Comparison of ENCODE assay signal across 1 cellular context in the genomic region with DNA sequence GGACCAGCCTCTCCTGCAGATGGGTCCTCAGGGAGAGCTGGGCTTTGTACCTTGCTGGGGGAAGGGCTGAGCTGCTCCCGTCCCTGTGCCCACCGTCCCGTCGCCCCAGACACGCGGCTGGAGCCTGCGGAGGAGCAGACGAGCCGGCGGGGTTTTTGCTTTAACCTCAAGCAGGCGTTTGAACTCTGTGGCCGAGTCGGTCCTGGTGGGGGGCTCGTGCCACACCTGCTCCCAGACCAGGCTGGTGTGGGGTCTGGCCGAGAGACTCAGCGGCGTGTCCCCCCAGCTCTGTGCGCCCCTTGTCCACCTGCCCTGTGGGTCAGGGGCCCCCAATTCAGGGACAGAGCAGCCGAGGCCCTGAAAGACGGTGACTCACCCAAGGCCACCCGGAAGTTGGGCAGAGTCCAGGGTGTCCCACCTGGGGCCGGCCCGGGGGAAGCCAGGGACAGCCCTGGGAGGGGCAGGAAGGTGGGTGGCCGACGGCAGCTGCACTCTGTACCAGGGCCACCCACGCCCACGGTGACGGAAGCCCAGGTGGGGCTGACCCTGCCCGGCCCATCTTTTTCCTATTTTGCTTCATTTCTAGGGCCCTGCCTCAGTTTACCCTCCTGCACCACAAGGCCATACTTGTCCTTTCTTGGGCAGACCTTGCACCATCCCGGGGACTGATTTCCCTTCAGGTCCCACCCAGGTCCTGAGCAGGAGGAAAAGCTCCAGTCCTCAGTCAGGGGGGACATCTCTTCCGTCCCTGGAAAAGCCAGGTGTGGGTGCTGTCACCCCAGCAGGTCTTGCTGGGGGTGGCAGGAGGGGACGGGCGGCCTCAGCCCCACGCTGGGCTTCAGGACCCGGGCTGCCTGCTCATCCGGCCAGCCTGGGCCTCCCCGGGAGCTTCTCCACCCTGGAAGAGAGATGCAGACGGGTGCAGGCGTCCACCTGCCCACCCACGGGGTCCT.
A peak's percentile ranks its signal among the peaks of the same experiment; 100 is the strongest.
TF ChIP-seq lines count a peak whose summit lies in the region.

No MANE protein-coding gene starts in this region.

TF ChIP-seq in HepG2, 621 proteins besides CTCF, POLR2A, EP300 and RAD21 (continued from another document and continues in another):
- TF ChIP-seq ZNF12 (CRISPR knock-in tag; IDR thresholded peaks at IDR 0.05), result 0 out of 2 replicates have a peak, but pooled peaks have one; percentile 29
- TF ChIP-seq ELF3 (CRISPR knock-in tag; IDR thresholded peaks at IDR 0.05), result peak; percentile 99
- peak; percentile 84; the same call in 1 of the 2 replicates for TF ChIP-seq NFKBIZ (CRISPR knock-in tag; IDR thresholded peaks at IDR 0.05)
- peak; percentile 86 for TF ChIP-seq SALL1 (CRISPR knock-in tag; IDR thresholded peaks at IDR 0.05)
- TF ChIP-seq, protein P1, sequence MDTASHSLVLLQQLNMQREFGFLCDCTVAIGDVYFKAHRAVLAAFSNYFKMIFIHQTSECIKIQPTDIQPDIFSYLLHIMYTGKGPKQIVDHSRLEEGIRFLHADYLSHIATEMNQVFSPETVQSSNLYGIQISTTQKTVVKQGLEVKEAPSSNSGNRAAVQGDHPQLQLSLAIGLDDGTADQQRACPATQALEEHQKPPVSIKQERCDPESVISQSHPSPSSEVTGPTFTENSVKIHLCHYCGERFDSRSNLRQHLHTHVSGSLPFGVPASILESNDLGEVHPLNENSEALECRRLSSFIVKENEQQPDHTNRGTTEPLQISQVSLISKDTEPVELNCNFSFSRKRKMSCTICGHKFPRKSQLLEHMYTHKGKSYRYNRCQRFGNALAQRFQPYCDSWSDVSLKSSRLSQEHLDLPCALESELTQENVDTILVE (CRISPR knock-in tag; IDR thresholded peaks at IDR 0.05), result peak; percentile 83; the same call in 1 of the 2 replicates
- TF ChIP-seq, protein P2, sequence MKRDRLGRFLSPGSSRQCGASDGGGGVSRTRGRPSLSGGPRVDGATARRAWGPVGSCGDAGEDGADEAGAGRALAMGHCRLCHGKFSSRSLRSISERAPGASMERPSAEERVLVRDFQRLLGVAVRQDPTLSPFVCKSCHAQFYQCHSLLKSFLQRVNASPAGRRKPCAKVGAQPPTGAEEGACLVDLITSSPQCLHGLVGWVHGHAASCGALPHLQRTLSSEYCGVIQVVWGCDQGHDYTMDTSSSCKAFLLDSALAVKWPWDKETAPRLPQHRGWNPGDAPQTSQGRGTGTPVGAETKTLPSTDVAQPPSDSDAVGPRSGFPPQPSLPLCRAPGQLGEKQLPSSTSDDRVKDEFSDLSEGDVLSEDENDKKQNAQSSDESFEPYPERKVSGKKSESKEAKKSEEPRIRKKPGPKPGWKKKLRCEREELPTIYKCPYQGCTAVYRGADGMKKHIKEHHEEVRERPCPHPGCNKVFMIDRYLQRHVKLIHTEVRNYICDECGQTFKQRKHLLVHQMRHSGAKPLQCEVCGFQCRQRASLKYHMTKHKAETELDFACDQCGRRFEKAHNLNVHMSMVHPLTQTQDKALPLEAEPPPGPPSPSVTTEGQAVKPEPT (CRISPR knock-in tag; IDR thresholded peaks at IDR 0.05; ENCODE audit: low read depth), result peak; percentile 71
- 0 out of 2 replicates have a peak, but pooled peaks have one; percentile 45 for TF ChIP-seq ZNF292 (CRISPR knock-in tag; IDR thresholded peaks at IDR 0.05; ENCODE audit: borderline replicate concordance, low read depth)
- TF ChIP-seq ELF4 (CRISPR knock-in tag; IDR thresholded peaks at IDR 0.05; ENCODE audit: borderline replicate concordance), result peak; percentile 72; the same call in 1 of the 2 replicates
- peak; percentile 91 for TF ChIP-seq KDM6A (CRISPR knock-in tag; IDR thresholded peaks at IDR 0.05; ENCODE audit: low read depth)
- TF ChIP-seq ZSCAN21 (CRISPR knock-in tag; IDR thresholded peaks at IDR 0.05; ENCODE audit: borderline replicate concordance), result peak; percentile 82; the same call in 1 of the 2 replicates
- TF ChIP-seq, protein P3, sequence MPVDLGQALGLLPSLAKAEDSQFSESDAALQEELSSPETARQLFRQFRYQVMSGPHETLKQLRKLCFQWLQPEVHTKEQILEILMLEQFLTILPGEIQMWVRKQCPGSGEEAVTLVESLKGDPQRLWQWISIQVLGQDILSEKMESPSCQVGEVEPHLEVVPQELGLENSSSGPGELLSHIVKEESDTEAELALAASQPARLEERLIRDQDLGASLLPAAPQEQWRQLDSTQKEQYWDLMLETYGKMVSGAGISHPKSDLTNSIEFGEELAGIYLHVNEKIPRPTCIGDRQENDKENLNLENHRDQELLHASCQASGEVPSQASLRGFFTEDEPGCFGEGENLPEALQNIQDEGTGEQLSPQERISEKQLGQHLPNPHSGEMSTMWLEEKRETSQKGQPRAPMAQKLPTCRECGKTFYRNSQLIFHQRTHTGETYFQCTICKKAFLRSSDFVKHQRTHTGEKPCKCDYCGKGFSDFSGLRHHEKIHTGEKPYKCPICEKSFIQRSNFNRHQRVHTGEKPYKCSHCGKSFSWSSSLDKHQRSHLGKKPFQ (CRISPR knock-in tag; IDR thresholded peaks at IDR 0.05; ENCODE audit: insufficient replicate concordance), result peak; percentile 83
- TF ChIP-seq MXI1 (IDR thresholded peaks at IDR 0.05; ENCODE audit: borderline replicate concordance, low read depth, low read length), result peak; percentile 55; the same call in 1 of the 3 replicates
- TF ChIP-seq, protein P4, sequence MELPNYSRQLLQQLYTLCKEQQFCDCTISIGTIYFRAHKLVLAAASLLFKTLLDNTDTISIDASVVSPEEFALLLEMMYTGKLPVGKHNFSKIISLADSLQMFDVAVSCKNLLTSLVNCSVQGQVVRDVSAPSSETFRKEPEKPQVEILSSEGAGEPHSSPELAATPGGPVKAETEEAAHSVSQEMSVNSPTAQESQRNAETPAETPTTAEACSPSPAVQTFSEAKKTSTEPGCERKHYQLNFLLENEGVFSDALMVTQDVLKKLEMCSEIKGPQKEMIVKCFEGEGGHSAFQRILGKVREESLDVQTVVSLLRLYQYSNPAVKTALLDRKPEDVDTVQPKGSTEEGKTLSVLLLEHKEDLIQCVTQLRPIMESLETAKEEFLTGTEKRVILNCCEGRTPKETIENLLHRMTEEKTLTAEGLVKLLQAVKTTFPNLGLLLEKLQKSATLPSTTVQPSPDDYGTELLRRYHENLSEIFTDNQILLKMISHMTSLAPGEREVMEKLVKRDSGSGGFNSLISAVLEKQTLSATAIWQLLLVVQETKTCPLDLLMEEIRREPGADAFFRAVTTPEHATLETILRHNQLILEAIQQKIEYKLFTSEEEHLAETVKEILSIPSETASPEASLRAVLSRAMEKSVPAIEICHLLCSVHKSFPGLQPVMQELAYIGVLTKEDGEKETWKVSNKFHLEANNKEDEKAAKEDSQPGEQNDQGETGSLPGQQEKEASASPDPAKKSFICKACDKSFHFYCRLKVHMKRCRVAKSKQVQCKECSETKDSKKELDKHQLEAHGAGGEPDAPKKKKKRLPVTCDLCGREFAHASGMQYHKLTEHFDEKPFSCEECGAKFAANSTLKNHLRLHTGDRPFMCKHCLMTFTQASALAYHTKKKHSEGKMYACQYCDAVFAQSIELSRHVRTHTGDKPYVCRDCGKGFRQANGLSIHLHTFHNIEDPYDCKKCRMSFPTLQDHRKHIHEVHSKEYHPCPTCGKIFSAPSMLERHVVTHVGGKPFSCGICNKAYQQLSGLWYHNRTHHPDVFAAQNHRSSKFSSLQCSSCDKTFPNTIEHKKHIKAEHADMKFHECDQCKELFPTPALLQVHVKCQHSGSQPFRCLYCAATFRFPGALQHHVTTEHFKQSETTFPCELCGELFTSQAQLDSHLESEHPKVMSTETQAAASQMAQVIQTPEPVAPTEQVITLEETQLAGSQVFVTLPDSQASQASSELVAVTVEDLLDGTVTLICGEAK (IDR thresholded peaks at IDR 0.05), result no peak
- TF ChIP-seq, protein P4 (CRISPR knock-in tag; IDR thresholded peaks at IDR 0.05), result peak; percentile 69; the same call in 1 of the 2 replicates
- no peak for TF ChIP-seq NFIC (IDR thresholded peaks at IDR 0.05; ENCODE audit: low read length)
- TF ChIP-seq WIZ (CRISPR knock-in tag; IDR thresholded peaks at IDR 0.05), result 0 out of 2 replicates have a peak, but pooled peaks have one; percentile 62
- peak; percentile 76; the same call in 1 of the 2 replicates for TF ChIP-seq SALL2 (CRISPR knock-in tag; IDR thresholded peaks at IDR 0.05)
- peak; percentile 98 for TF ChIP-seq ELF1 (CRISPR knock-in tag; IDR thresholded peaks at IDR 0.05)
- TF ChIP-seq SRSF1 (optimal IDR thresholded peaks at IDR 0.05; ENCODE audit: low read depth, low read length), result no peak
- TF ChIP-seq, protein P5, sequence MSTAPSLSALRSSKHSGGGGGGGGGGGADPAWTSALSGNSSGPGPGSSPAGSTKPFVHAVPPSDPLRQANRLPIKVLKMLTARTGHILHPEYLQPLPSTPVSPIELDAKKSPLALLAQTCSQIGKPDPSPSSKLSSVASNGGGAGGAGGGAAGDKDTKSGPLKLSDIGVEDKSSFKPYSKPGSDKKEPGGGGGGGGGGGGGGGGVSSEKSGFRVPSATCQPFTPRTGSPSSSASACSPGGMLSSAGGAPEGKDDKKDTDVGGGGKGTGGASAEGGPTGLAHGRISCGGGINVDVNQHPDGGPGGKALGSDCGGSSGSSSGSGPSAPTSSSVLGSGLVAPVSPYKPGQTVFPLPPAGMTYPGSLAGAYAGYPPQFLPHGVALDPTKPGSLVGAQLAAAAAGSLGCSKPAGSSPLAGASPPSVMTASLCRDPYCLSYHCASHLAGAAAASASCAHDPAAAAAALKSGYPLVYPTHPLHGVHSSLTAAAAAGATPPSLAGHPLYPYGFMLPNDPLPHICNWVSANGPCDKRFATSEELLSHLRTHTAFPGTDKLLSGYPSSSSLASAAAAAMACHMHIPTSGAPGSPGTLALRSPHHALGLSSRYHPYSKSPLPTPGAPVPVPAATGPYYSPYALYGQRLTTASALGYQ (CRISPR knock-in tag; IDR thresholded peaks at IDR 0.05), result peak; percentile 90; the same call in 1 of the 2 replicates
- peak; percentile 90 for TF ChIP-seq ZNF335 (CRISPR knock-in tag; IDR thresholded peaks at IDR 0.05)
- TF ChIP-seq, protein P6, sequence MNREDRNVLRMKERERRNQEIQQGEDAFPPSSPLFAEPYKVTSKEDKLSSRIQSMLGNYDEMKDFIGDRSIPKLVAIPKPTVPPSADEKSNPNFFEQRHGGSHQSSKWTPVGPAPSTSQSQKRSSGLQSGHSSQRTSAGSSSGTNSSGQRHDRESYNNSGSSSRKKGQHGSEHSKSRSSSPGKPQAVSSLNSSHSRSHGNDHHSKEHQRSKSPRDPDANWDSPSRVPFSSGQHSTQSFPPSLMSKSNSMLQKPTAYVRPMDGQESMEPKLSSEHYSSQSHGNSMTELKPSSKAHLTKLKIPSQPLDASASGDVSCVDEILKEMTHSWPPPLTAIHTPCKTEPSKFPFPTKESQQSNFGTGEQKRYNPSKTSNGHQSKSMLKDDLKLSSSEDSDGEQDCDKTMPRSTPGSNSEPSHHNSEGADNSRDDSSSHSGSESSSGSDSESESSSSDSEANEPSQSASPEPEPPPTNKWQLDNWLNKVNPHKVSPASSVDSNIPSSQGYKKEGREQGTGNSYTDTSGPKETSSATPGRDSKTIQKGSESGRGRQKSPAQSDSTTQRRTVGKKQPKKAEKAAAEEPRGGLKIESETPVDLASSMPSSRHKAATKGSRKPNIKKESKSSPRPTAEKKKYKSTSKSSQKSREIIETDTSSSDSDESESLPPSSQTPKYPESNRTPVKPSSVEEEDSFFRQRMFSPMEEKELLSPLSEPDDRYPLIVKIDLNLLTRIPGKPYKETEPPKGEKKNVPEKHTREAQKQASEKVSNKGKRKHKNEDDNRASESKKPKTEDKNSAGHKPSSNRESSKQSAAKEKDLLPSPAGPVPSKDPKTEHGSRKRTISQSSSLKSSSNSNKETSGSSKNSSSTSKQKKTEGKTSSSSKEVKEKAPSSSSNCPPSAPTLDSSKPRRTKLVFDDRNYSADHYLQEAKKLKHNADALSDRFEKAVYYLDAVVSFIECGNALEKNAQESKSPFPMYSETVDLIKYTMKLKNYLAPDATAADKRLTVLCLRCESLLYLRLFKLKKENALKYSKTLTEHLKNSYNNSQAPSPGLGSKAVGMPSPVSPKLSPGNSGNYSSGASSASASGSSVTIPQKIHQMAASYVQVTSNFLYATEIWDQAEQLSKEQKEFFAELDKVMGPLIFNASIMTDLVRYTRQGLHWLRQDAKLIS (CRISPR knock-in tag; IDR thresholded peaks at IDR 0.05), result no peak
- peak; percentile 72 for TF ChIP-seq FOXA3 (CRISPR knock-in tag; IDR thresholded peaks at IDR 0.05)
- no peak for TF ChIP-seq PAF1 (CRISPR knock-in tag; IDR thresholded peaks at IDR 0.05)
- TF ChIP-seq, protein P7, sequence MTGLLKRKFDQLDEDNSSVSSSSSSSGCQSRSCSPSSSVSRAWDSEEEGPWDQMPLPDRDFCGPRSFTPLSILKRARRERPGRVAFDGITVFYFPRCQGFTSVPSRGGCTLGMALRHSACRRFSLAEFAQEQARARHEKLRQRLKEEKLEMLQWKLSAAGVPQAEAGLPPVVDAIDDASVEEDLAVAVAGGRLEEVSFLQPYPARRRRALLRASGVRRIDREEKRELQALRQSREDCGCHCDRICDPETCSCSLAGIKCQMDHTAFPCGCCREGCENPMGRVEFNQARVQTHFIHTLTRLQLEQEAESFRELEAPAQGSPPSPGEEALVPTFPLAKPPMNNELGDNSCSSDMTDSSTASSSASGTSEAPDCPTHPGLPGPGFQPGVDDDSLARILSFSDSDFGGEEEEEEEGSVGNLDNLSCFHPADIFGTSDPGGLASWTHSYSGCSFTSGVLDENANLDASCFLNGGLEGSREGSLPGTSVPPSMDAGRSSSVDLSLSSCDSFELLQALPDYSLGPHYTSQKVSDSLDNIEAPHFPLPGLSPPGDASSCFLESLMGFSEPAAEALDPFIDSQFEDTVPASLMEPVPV (CRISPR knock-in tag; IDR thresholded peaks at IDR 0.05), result 0 out of 2 replicates have a peak, but pooled peaks have one; percentile 17
